ENCODE assay signal across 2 cellular contexts in genomic region chr18:23091017-23091993, GRCh38.
A peak's percentile ranks its signal among the peaks of the same experiment; 100 is the strongest.
TF ChIP-seq lines count a peak whose summit lies in the region.

No MANE protein-coding gene starts in this region.

TF ChIP-seq in IMR-90, 13 proteins besides CTCF, POLR2A, EP300 and RAD21:
- TF ChIP-seq NFE2L2 (IDR thresholded peaks at IDR 0.05; ENCODE audit: low read depth, low read length), result peak; percentile 74

TF ChIP-seq in GM12878, 131 proteins besides CTCF, POLR2A, EP300 and RAD21:
- TF ChIP-seq ATF7 (IDR thresholded peaks at IDR 0.05; ENCODE audit: low read depth) (peak; percentile 51), ETV6 (conservative IDR thresholded peaks at IDR 0.05 in 1 of 2, IDR thresholded peaks at IDR 0.05 in 1 of 2; ENCODE audit: borderline replicate concordance in 1 of 2, low read depth in 1 of 2) (peak in 1 of 2 experiments; percentile 70; a peak in 2 of 4 replicates), IKZF2 (IDR thresholded peaks at IDR 0.05) (peak in 1 of 2 experiments; percentile 38; a peak in 1 of 4 replicates), BHLHE40 (IDR thresholded peaks at IDR 0.05; ENCODE audit: borderline replicate concordance in 1 of 2, low read depth in 2 of 2, low read length in 1 of 2) (peak in 1 of 2 experiments; percentile 67; a peak in 2 of 4 replicates), ZNF384 (IDR thresholded peaks at IDR 0.05; ENCODE audit: borderline replicate concordance, low read depth, low read length) (peak; percentile 66; the same call in 1 of the 2 replicates)
